ENCODE assay signal across 17 cellular contexts in genomic region chr10:13337128-13337826, GRCh38. TPM values are rescaled to one million over a fixed set of nuclear protein-coding genes. Genes with fewer than 3 reads are reported as not detected.
DNase-seq lines count a peak whose midpoint lies in the region; ATAC-seq, FAIRE-seq and TF ChIP-seq lines count a peak whose summit lies in the region.
"Had no signal": no experiment of that assay in that cellular context is flagged by ENCODE, and none has a peak within 500 bp of the region (broad histone marks: within the 10 kb centered on the region; RNA-seq: fewer than 3 reads in every experiment).

No MANE protein-coding gene starts in this region.

- BruUV-seq in GM12878 (replicated peaks; lab: Mats Ljungman, UMichigan) (no TSS peak), HepG2 (replicated peaks; lab: Mats Ljungman, UMichigan) (no TSS peak)

- H3K36me3 ChIP-seq in GM12878 (ENCODE audit: control insufficient read depth in 2 of 2, insufficient read depth in 2 of 2, low read length in 1 of 2) (peaks cover 8 to 27% of the 10 kb centered on the region in 2 experiments), HepG2 (replicated peaks in 1 of 2; ENCODE audit: control insufficient read depth in 1 of 2, insufficient read depth in 2 of 2, low read length in 2 of 2) (peaks cover 10 to 44% of the 10 kb centered on the region in 2 experiments)

- H3K9ac ChIP-seq in GM12878 (ENCODE audit: control insufficient read depth, insufficient read depth, low read length) (no peak overlapping the region), HepG2 (ENCODE audit: insufficient read depth, low read depth, low read length) (no peak overlapping the region)

- TF ChIP-seq POLR2A in GM12878 (IDR thresholded peaks at IDR 0.05; ENCODE audit: low read depth, low read length) (no peak), HepG2 (IDR thresholded peaks at IDR 0.05; ENCODE audit: insufficient read depth in 1 of 2, low read depth in 2 of 2, low read length in 2 of 2) (no peak)

- TF ChIP-seq RAD21 in GM12878 (IDR thresholded peaks at IDR 0.05; ENCODE audit: insufficient read depth, low read depth, low read length) (no peak), HepG2 (CRISPR knock-in tag; IDR thresholded peaks at IDR 0.05) (no peak)

- H3K27me3 ChIP-seq in GM12878 (replicated peaks in 1 of 2; ENCODE audit: control insufficient read depth in 2 of 2, insufficient read depth in 2 of 2, low read length in 1 of 2) (no peaks in the 10 kb centered on the region), HepG2 (ENCODE audit: control insufficient read depth in 1 of 2, insufficient read depth in 2 of 2, low read length in 2 of 2) (no peaks in the 10 kb centered on the region)

- SMC1A ChIA-PET in GM12878 (lab: Charles Lee; ENCODE audit: uncharacterized antibody, unreplicated experiment), result interaction anchor here (0.8 to 1.5 kb wide), 3 partner anchors 14 to 35 kb away, joined by 3 to 4 read pairs (median 4); no protein-coding TSS in a partner anchor

- POLR2A ChIA-PET in GM12878 (lab: Charles Lee) (interaction anchor here (0.5 to 0.8 kb wide), 2 partner anchors 176 to 465 kb away, joined by 3 to 4 read pairs; partner anchors contain the start of gene MCM10), HepG2 (lab: Yijun Ruan, JAX) (no interaction called here)

- FAIRE-seq in GM12878 (lab: Jason Lieb, UNC) (no peak), HepG2 (lab: Jason Lieb, UNC) (no peak)

- peak; percentile 26 for DNase-seq in DMS 273 (lab: John Stamatoyannopoulos, UW; ENCODE audit: unreplicated experiment)
- no peak for DNase-seq in DMS 273 treated with DMSO at 0.1 percent for 48 hours (lab: John Stamatoyannopoulos, UW)
- no peak for DNase-seq in GM12878 (ENCODE audit: low read depth, low spot score)
- DNase-seq in HepG2 (ENCODE audit: low spot score), result no peak
- DNase-seq in stimulated activated naive CD4-positive, alpha-beta T cell treated with Interleukin-2 at 50 U/mL for 16 hours (lab: John Stamatoyannopoulos, UW), result no peak
- no peak for DNase-seq in RKO (ENCODE audit: low spot score)
- DNase-seq in inferior parietal cortex (ENCODE audit: extremely low spot score), result no peak
- DNase-seq: CD8-positive, alpha-beta T cell; DMS79 treated with DMSO at 0.1 percent for 48 hours; NCI-H146; NCI-H2081; NCI-H510A treated with DMSO at 0.1 percent for 48 hours; Right ventricle myocardium superior had no signal

- H2AFZ ChIP-seq in GM12878 (ENCODE audit: control insufficient read depth, low read depth, low read length) (no peak overlapping the region), HepG2 (ENCODE audit: low read length) (no peak overlapping the region)

- H3K9me3 ChIP-seq in GM12878 (replicated peaks; ENCODE audit: control insufficient read depth, insufficient read depth, low read length) (no peaks in the 10 kb centered on the region), HepG2 (ENCODE audit: low read length) (no peaks in the 10 kb centered on the region)

- no peak for TF ChIP-seq EP300 in GM12878 (IDR thresholded peaks at IDR 0.05; ENCODE audit: borderline replicate concordance in 1 of 2, control insufficient read depth in 1 of 2, low read depth in 2 of 2, low read length in 2 of 2)
- TF ChIP-seq EP300 in HepG2 (IDR thresholded peaks at IDR 0.05; ENCODE audit: low read depth in 2 of 2, low read length in 2 of 2), result no peak
- TF ChIP-seq EP300 in HepG2 (CRISPR knock-in tag; IDR thresholded peaks at IDR 0.05; ENCODE audit: borderline replicate concordance), result no peak

- CTCF ChIA-PET in GM12878 (lab: Yijun Ruan, JAX) (interaction anchor here (1.7 to 2.0 kb wide), 2 partner anchors 35 kb away, joined by 7 read pairs; no protein-coding TSS in a partner anchor), HepG2 (lab: Yijun Ruan, JAX; ENCODE audit: low intra/inter-chr PET ratio, low total read pairs) (no interaction called here)

- intact Hi-C loops in GM12878 (cut with micrococcal nuclease; ENCODE audit: unreplicated experiment) (no loop called here), HepG2 (cut with micrococcal nuclease; ENCODE audit: unreplicated experiment) (no loop called here)

- WGBS in GM12878 (ENCODE audit: insufficient coverage, insufficient replicate concordance, low lambda C conversion rate, missing lambda C conversion rate), result 98% methylated on average over 4 of the region's 4 CpGs
- WGBS in HepG2 (ENCODE audit: low lambda C conversion rate), result 97% methylated on average over 4 of the region's 4 CpGs

- H3K27ac ChIP-seq in GM12878 (ENCODE audit: control insufficient read depth, insufficient read depth), result peak overlapping the region; percentile 24; the same call in 1 of the 2 replicates
- no peak overlapping the region for H3K27ac ChIP-seq in HepG2 (ENCODE audit: extremely low read length, insufficient read depth, low read length)
- H3K27ac ChIP-seq: 22Rv1, HL-60 had no signal

- H3K4me1 ChIP-seq in GM12878 (ENCODE audit: control insufficient read depth, insufficient read depth, low read length) (peaks cover 37% of the 10 kb centered on the region), HepG2 (ENCODE audit: insufficient read depth, low read length) (no peaks in the 10 kb centered on the region)

- in situ Hi-C loops in GM12878 (cut with MboI) (no loop called here), HepG2 (cut with HindIII; ENCODE audit: extremely low pct_ligation_motif_present, low pct_unique_long_range_greater_than_20kb) (no loop called here)

- H3K4me3 ChIP-seq in GM12878, result no peak overlapping the region
- H3K4me3 ChIP-seq in HepG2 (replicated peaks in 1 of 3; ENCODE audit: insufficient read depth in 1 of 3, low read depth in 2 of 3, low read length in 3 of 3), result no peak overlapping the region

- ATAC-seq in GM12878 (no peak), HepG2 (no peak), GM19351 (IDR thresholded peaks at IDR 0.05; ENCODE audit: unreplicated experiment) (no peak)
- ATAC-seq: CD8-positive, alpha-beta T cell; Panc1 had no signal

- RAD21 ChIA-PET in GM12878 (lab: Charles Lee; ENCODE audit: unreplicated experiment), result no interaction called here

- H4K20me1 ChIP-seq in GM12878 (ENCODE audit: control insufficient read depth, insufficient read depth) (no peaks in the 10 kb centered on the region), HepG2 (ENCODE audit: insufficient read depth, low read length) (no peaks in the 10 kb centered on the region)

- H3K4me2 ChIP-seq in GM12878 (ENCODE audit: control insufficient read depth, insufficient read depth) (no peak overlapping the region), HepG2 (ENCODE audit: low read depth, low read length) (no peak overlapping the region)

- H3K79me2 ChIP-seq in GM12878 (ENCODE audit: control insufficient read depth, insufficient read depth, low read length) (peaks cover 32% of the 10 kb centered on the region), HepG2 (ENCODE audit: insufficient read depth, low read length) (peaks cover 5% of the 10 kb centered on the region)

- TF ChIP-seq CTCF in GM12878 (IDR thresholded peaks at IDR 0.05 in 2 of 3, conservative IDR thresholded peaks at IDR 0.05 in 1 of 3; ENCODE audit: control insufficient read depth in 2 of 3, extremely low read depth in 1 of 3, insufficient read depth in 1 of 3, low read depth in 3 of 3, low read length in 3 of 3), result no peak
- no peak for TF ChIP-seq CTCF in HepG2 (CRISPR knock-in tag; IDR thresholded peaks at IDR 0.05)

RNA-seq across cellular contexts. Expression of gene SEPHS1, which starts 10.8 kb away (rescaled TPM):
- total RNA-seq in GM12878 (2013; cell fraction: nucleolus; rRNA removed), result 16.8 and 18.2 TPM in 2 replicates
- total RNA-seq in GM12878 (2014; rRNA removed) (39.6 and 47.9 TPM in 2 replicates), GM12878 (2014; rRNA removed; fragmentation: Illumina TruSeq; extraction: Trizol) (49.5 and 50.5 TPM in 2 replicates), GM12878 (2021) (55.6 and 59.8 TPM in 2 replicates), HepG2 (2016; rRNA removed; fragmentation: Illumina TruSeq; extraction: Trizol) (61.5 and 76.0 TPM in 2 replicates)
- 10.0 TPM for polyA plus RNA-seq in GM12878 (2011; ENCODE audit: low read depth)
- polyA plus RNA-seq in GM12878 (2011; rRNA removed) (66.8 and 76.4 TPM in 2 replicates), GM12878 (2014; fragmentation: Illumina TruSeq; extraction: Trizol) (85.4 and 93.4 TPM in 2 replicates), GM12878 (2014; fragmentation: Nextera tagmentation; extraction: Ambion mirVana) (10 to 100 TPM; 14.7 to 20.8 TPM), GM12878 (2014; rRNA removed) (51.7 and 60.8 TPM in 2 replicates), GM12878 (2016; fragmentation: Nextera tagmentation; extraction: Ambion mirVana) (10 to 100 TPM; 36.8 to 46.4 TPM), HepG2 (2011; rRNA removed) (52.3 and 57.8 TPM in 2 replicates)
- polyA plus RNA-seq in GM12878 (2011; cell fraction: cytosol; rRNA removed), result 42.0 and 46.6 TPM in 2 replicates
- polyA plus RNA-seq in GM12878 (2011; cell fraction: nucleus; rRNA removed), result 24.2 and 26.5 TPM in 2 replicates
- polyA plus RNA-seq in GM12878 (2012), result 18.2 and 23.6 TPM in 2 replicates
- 54.3 and 71.2 TPM in 2 replicates for polyA minus RNA-seq in GM12878 (2011; rRNA and poly(A)+ RNA removed)
- polyA minus RNA-seq in GM12878 (2011; cell fraction: cytosol; rRNA and poly(A)+ RNA removed), result 17.3 and 19.4 TPM in 2 replicates
- 7.1 and 12.3 TPM in 2 replicates for polyA minus RNA-seq in GM12878 (2011; cell fraction: nucleus; rRNA and poly(A)+ RNA removed)
- 81.7 and 82.0 TPM in 2 replicates for total RNA-seq in HepG2 (2016; cell fraction: cytosol; rRNA removed; fragmentation: Illumina TruSeq; extraction: Trizol; ENCODE audit: low read depth)
- 64.7 and 68.6 TPM in 2 replicates for total RNA-seq in HepG2 (2016; cell fraction: insoluble cytoplasmic fraction; rRNA removed; fragmentation: Illumina TruSeq; extraction: Trizol)
- 145 and 152 TPM in 2 replicates for total RNA-seq in HepG2 (2016; cell fraction: membrane; rRNA removed; fragmentation: Illumina TruSeq; extraction: Trizol)
- 26.6 and 33.5 TPM in 2 replicates for total RNA-seq in HepG2 (2016; cell fraction: nucleus; rRNA removed; fragmentation: Illumina TruSeq; extraction: Trizol)
- polyA plus RNA-seq in HepG2 (2011; cell fraction: cytosol; rRNA removed), result 37.6 and 45.1 TPM in 2 replicates
- polyA plus RNA-seq in HepG2 (2011; cell fraction: nucleus; rRNA removed), result 19.5 and 19.9 TPM in 2 replicates
- polyA plus RNA-seq in HepG2 (2012), result 32.9 and 36.4 TPM in 2 replicates
- 167 and 171 TPM in 2 replicates for polyA plus RNA-seq in HepG2 (2016; cell fraction: cytosol; fragmentation: Illumina TruSeq; extraction: Trizol; ENCODE audit: low read depth)
- 95.6 and 112 TPM in 2 replicates for polyA plus RNA-seq in HepG2 (2016; cell fraction: insoluble cytoplasmic fraction; fragmentation: Illumina TruSeq; extraction: Trizol; ENCODE audit: low read depth)
- polyA plus RNA-seq in HepG2 (2016; cell fraction: membrane; fragmentation: Illumina TruSeq; extraction: Trizol; ENCODE audit: low read depth), result 189 and 199 TPM in 2 replicates
- 67.4 and 69.2 TPM in 2 replicates for polyA plus RNA-seq in HepG2 (2016; cell fraction: nucleus; fragmentation: Illumina TruSeq; extraction: Trizol; ENCODE audit: insufficient read depth, low read depth)
- polyA minus RNA-seq in HepG2 (2011; rRNA and poly(A)+ RNA removed; ENCODE audit: low replicate concordance), result 44.9 and 79.2 TPM in 2 replicates
- 26.9 and 32.6 TPM in 2 replicates for polyA minus RNA-seq in HepG2 (2011; cell fraction: cytosol; rRNA and poly(A)+ RNA removed)
- polyA minus RNA-seq in HepG2 (2011; cell fraction: nucleus; rRNA and poly(A)+ RNA removed), result 18.8 and 19.8 TPM in 2 replicates

RNA-seq across cellular contexts. Expression of gene PHYH, which starts 37.4 kb away (rescaled TPM):
- total RNA-seq in GM12878 (2013; cell fraction: nucleolus; rRNA removed), result 2.6 and 3.0 TPM in 2 replicates
- total RNA-seq in GM12878 (2014; rRNA removed) (4.5 and 4.7 TPM in 2 replicates), GM12878 (2014; rRNA removed; fragmentation: Illumina TruSeq; extraction: Trizol) (3.2 and 4.1 TPM in 2 replicates), GM12878 (2021) (4.6 and 4.8 TPM in 2 replicates), HepG2 (2016; rRNA removed; fragmentation: Illumina TruSeq; extraction: Trizol) (34.5 and 47.9 TPM in 2 replicates)
- 1.6 TPM for polyA plus RNA-seq in GM12878 (2011; ENCODE audit: low read depth)
- polyA plus RNA-seq in GM12878 (2011; rRNA removed) (3.2 and 4.6 TPM in 2 replicates), GM12878 (2014; fragmentation: Illumina TruSeq; extraction: Trizol) (4.6 and 5.2 TPM in 2 replicates), GM12878 (2014; fragmentation: Nextera tagmentation; extraction: Ambion mirVana) (1 to 10 TPM; 5.8 to 8.4 TPM), GM12878 (2014; rRNA removed) (3.7 and 4.7 TPM in 2 replicates), GM12878 (2016; fragmentation: Nextera tagmentation; extraction: Ambion mirVana) (10 to 100 TPM in 1 of 2 experiments, 1 to 10 TPM in 1; 7.5 to 10.3 TPM), HepG2 (2011; rRNA removed) (27.2 and 37.4 TPM in 2 replicates)
- 2.8 and 3.3 TPM in 2 replicates for polyA plus RNA-seq in GM12878 (2011; cell fraction: cytosol; rRNA removed)
- polyA plus RNA-seq in GM12878 (2011; cell fraction: nucleus; rRNA removed), result 1.7 and 2.5 TPM in 2 replicates
- 3.7 and 5.3 TPM in 2 replicates for polyA plus RNA-seq in GM12878 (2012)
- polyA minus RNA-seq in GM12878 (2011; rRNA and poly(A)+ RNA removed), result 1.5 and 1.9 TPM in 2 replicates
- 0.94 TPM in 1 of 2 replicates, not detected in the other for polyA minus RNA-seq in GM12878 (2011; cell fraction: cytosol; rRNA and poly(A)+ RNA removed)
- 0.85 and 1.5 TPM in 2 replicates for polyA minus RNA-seq in GM12878 (2011; cell fraction: nucleus; rRNA and poly(A)+ RNA removed)
- total RNA-seq in HepG2 (2016; cell fraction: cytosol; rRNA removed; fragmentation: Illumina TruSeq; extraction: Trizol; ENCODE audit: low read depth), result 17.6 and 21.7 TPM in 2 replicates
- total RNA-seq in HepG2 (2016; cell fraction: insoluble cytoplasmic fraction; rRNA removed; fragmentation: Illumina TruSeq; extraction: Trizol), result 36.1 and 49.8 TPM in 2 replicates
- 20.3 and 22.2 TPM in 2 replicates for total RNA-seq in HepG2 (2016; cell fraction: membrane; rRNA removed; fragmentation: Illumina TruSeq; extraction: Trizol)
- 18.4 and 18.8 TPM in 2 replicates for total RNA-seq in HepG2 (2016; cell fraction: nucleus; rRNA removed; fragmentation: Illumina TruSeq; extraction: Trizol)
- polyA plus RNA-seq in HepG2 (2011; cell fraction: cytosol; rRNA removed), result 27.7 and 38.9 TPM in 2 replicates
- polyA plus RNA-seq in HepG2 (2011; cell fraction: nucleus; rRNA removed), result 12.7 and 24.3 TPM in 2 replicates
- 47.7 and 75.4 TPM in 2 replicates for polyA plus RNA-seq in HepG2 (2012)
- 14.6 and 17.7 TPM in 2 replicates for polyA plus RNA-seq in HepG2 (2016; cell fraction: cytosol; fragmentation: Illumina TruSeq; extraction: Trizol; ENCODE audit: low read depth)
- 78.2 and 81.4 TPM in 2 replicates for polyA plus RNA-seq in HepG2 (2016; cell fraction: insoluble cytoplasmic fraction; fragmentation: Illumina TruSeq; extraction: Trizol; ENCODE audit: low read depth)
- 22.5 and 25.2 TPM in 2 replicates for polyA plus RNA-seq in HepG2 (2016; cell fraction: membrane; fragmentation: Illumina TruSeq; extraction: Trizol; ENCODE audit: low read depth)
- polyA plus RNA-seq in HepG2 (2016; cell fraction: nucleus; fragmentation: Illumina TruSeq; extraction: Trizol; ENCODE audit: insufficient read depth, low read depth), result 38.1 and 38.4 TPM in 2 replicates
- polyA minus RNA-seq in HepG2 (2011; rRNA and poly(A)+ RNA removed; ENCODE audit: low replicate concordance), result 7.2 and 13.5 TPM in 2 replicates
- polyA minus RNA-seq in HepG2 (2011; cell fraction: cytosol; rRNA and poly(A)+ RNA removed), result 9.4 and 13.2 TPM in 2 replicates
- polyA minus RNA-seq in HepG2 (2011; cell fraction: nucleus; rRNA and poly(A)+ RNA removed), result 12.2 and 17.8 TPM in 2 replicates
